ENCODE assay signal across 8 cellular contexts in genomic region chr18:63970803-63971191, GRCh38. TPM values are rescaled to one million over a fixed set of nuclear protein-coding genes. Genes with fewer than 3 reads are reported as not detected.
DNase-seq lines count a peak whose midpoint lies in the region; ATAC-seq and TF ChIP-seq lines count a peak whose summit lies in the region.

No MANE protein-coding gene starts in this region.

- H3K27me3 Mint-ChIP-seq in CD4-positive, CD25-positive, alpha-beta regulatory T cell = no peaks in the 10 kb centered on the region
- peaks cover 0 to 5% of the 10 kb centered on the region in 2 donors for H3K27me3 Mint-ChIP-seq in effector memory CD8-positive, alpha-beta T cell

- H3K36me3 ChIP-seq in CD4-positive, CD25-positive, alpha-beta regulatory T cell (ENCODE audit: control insufficient read depth, insufficient read depth, low read length) = no peaks in the 10 kb centered on the region
- no peaks in the 10 kb centered on the region for H3K36me3 ChIP-seq in Panc1 (ENCODE audit: control insufficient read depth, insufficient read depth, low read length)
- no peaks in the 10 kb centered on the region for H3K36me3 ChIP-seq in vagina

- no peaks in the 10 kb centered on the region for H3K9me3 Mint-ChIP-seq in CD4-positive, CD25-positive, alpha-beta regulatory T cell
- no peaks in the 10 kb centered on the region for H3K9me3 Mint-ChIP-seq in effector memory CD8-positive, alpha-beta T cell

- no peaks in the 10 kb centered on the region for H3K9me3 ChIP-seq in CD4-positive, CD25-positive, alpha-beta regulatory T cell (ENCODE audit: control insufficient read depth in 2 of 2, low read length in 2 of 2)
- no peaks in the 10 kb centered on the region for H3K9me3 ChIP-seq in Panc1 (ENCODE audit: control insufficient read depth, insufficient read depth, low read depth, low read length)
- H3K9me3 ChIP-seq in vagina = no peaks in the 10 kb centered on the region

- no peak for ATAC-seq in CD4-positive, CD25-positive, alpha-beta regulatory T cell (ENCODE audit: low read depth in 2 of 2)
- ATAC-seq in GM21786 (IDR thresholded peaks at IDR 0.05; ENCODE audit: unreplicated experiment) (peak; percentile 1), Panc1 (peak; percentile 82), GM19035 (IDR thresholded peaks at IDR 0.05; ENCODE audit: unreplicated experiment) (no peak)
- ATAC-seq in effector memory CD8-positive, alpha-beta T cell (replicated peaks) = no peak

- no peak for TF ChIP-seq CTCF in Panc1 (IDR thresholded peaks at IDR 0.05)
- TF ChIP-seq CTCF in vagina (IDR thresholded peaks at IDR 0.05) = no peak

- no peaks in the 10 kb centered on the region for H3K36me3 Mint-ChIP-seq in CD4-positive, CD25-positive, alpha-beta regulatory T cell
- H3K36me3 Mint-ChIP-seq in effector memory CD8-positive, alpha-beta T cell (ENCODE audit: insufficient read depth) = peaks cover 4% of the 10 kb centered on the region

- CTCF ChIA-PET in Panc1 (lab: Charles Lee) = interaction anchor here (0.5 kb wide), 1 partner anchor 955 kb away, joined by 3 read pairs; no protein-coding TSS in a partner anchor

- peaks cover 10% of the 10 kb centered on the region for H3K4me1 ChIP-seq in CD4-positive, CD25-positive, alpha-beta regulatory T cell (ENCODE audit: control insufficient read depth, insufficient read depth, low read length, poor library complexity, severe bottlenecking)
- H3K4me1 ChIP-seq in Panc1 (ENCODE audit: control insufficient read depth, insufficient read depth, low read length) (no peaks in the 10 kb centered on the region; the same call in 1 of the 2 replicates), vagina (peaks cover 13% of the 10 kb centered on the region)

- peak overlapping the region; percentile 89 for H3K27ac ChIP-seq in CD4-positive, CD25-positive, alpha-beta regulatory T cell (ENCODE audit: insufficient read depth, low read length, poor library complexity, severe bottlenecking)
- H3K27ac ChIP-seq in Panc1 (ENCODE audit: low read length) = peak overlapping the region; percentile 65
- H3K27ac ChIP-seq in vagina = peak overlapping the region; percentile 94

- peaks cover 1% of the 10 kb centered on the region for H3K27me3 ChIP-seq in CD4-positive, CD25-positive, alpha-beta regulatory T cell (ENCODE audit: control insufficient read depth, insufficient read depth, low read length)
- H3K27me3 ChIP-seq in Panc1 (ENCODE audit: control insufficient read depth, insufficient read depth, low read length) (no peaks in the 10 kb centered on the region), vagina (no peaks in the 10 kb centered on the region)

- in situ Hi-C loops in Panc1 (cut with HindIII; ENCODE audit: low pct_unique_long_range_greater_than_20kb, low sequenced_read_pairs) = no loop called here

- H3K4me1 Mint-ChIP-seq in CD4-positive, CD25-positive, alpha-beta regulatory T cell = peaks cover 13 to 42% (median 25%) of the 10 kb centered on the region in 4 donors
- peaks cover 20 to 38% of the 10 kb centered on the region in 2 donors for H3K4me1 Mint-ChIP-seq in effector memory CD8-positive, alpha-beta T cell (ENCODE audit: low read depth in 2 of 2)

- peak overlapping the region; percentile 94 to 99 (median 96) for H3K4me3 Mint-ChIP-seq in CD4-positive, CD25-positive, alpha-beta regulatory T cell
- H3K4me3 Mint-ChIP-seq in effector memory CD8-positive, alpha-beta T cell = peak overlapping the region; percentile 97 to 100

- H3K27ac Mint-ChIP-seq in CD4-positive, CD25-positive, alpha-beta regulatory T cell = peak overlapping the region; percentile 93 to 97 (median 97)
- peak overlapping the region; percentile 95 to 99 for H3K27ac Mint-ChIP-seq in effector memory CD8-positive, alpha-beta T cell

- no peak for TF ChIP-seq POLR2A in vagina (IDR thresholded peaks at IDR 0.05)

- peak overlapping the region; percentile 80 for H3K4me3 ChIP-seq in CD4-positive, CD25-positive, alpha-beta regulatory T cell (ENCODE audit: low read depth, low read length)
- H3K4me3 ChIP-seq in Panc1 (ENCODE audit: low read depth in 2 of 2, low read length in 2 of 2) (peak overlapping the region; percentile 69 to 70), vagina (peak overlapping the region; percentile 63 to 77)

- BruUV-seq in Panc1 (replicated peaks; lab: Mats Ljungman, UMichigan) = no TSS peak

- intact Hi-C loops in Panc1 (cut with micrococcal nuclease; ENCODE audit: unreplicated experiment) (no loop called here), vagina (cut with DNase I) (no loop called here)

- DNase-seq in CD4-positive, CD25-positive, alpha-beta regulatory T cell = no peak
- DNase-seq in Panc1 (ENCODE audit: low read depth, low spot score) (no peak), midbrain (lab: John Stamatoyannopoulos, UW) (peak; percentile 49), vagina (ENCODE audit: extremely low spot score in 2 of 2) (no peak), NCI-H2029 (lab: John Stamatoyannopoulos, UW) (no peak)
- no peak for DNase-seq in effector memory CD8-positive, alpha-beta T cell

- POLR2A ChIA-PET in Panc1 (lab: Charles Lee) = no interaction called here

RNA-seq across cellular contexts. Expression of gene SERPINB8, which starts 0.9 kb away (rescaled TPM):
- total RNA-seq in CD4-positive, CD25-positive, alpha-beta regulatory T cell = 13.5 TPM
- 10 to 100 TPM; 14.1 to 29.4 (median 15.4) TPM for polyA plus RNA-seq in CD4-positive, CD25-positive, alpha-beta regulatory T cell
- 2.0 TPM for total RNA-seq in Panc1 (2021; ENCODE audit: unreplicated experiment)
- polyA plus RNA-seq in Panc1 (2012; ENCODE audit: insufficient read length) = 0.64 TPM
- 18.7 TPM for total RNA-seq in vagina

RNA-seq across cellular contexts. Expression of gene HMSD, which starts 21.7 kb away (rescaled TPM):
- not detected for total RNA-seq in CD4-positive, CD25-positive, alpha-beta regulatory T cell
- polyA plus RNA-seq in CD4-positive, CD25-positive, alpha-beta regulatory T cell = not detected
- 1.3 TPM for total RNA-seq in Panc1 (2021; ENCODE audit: unreplicated experiment)
- polyA plus RNA-seq in Panc1 (2012; ENCODE audit: insufficient read length) = 0.17 TPM
- not detected for total RNA-seq in vagina

Comparison
In these comparisons a context has a peak if more than half of its experiments do, and no peak if none do; other contexts are left out.
1. ATAC-seq: peak in GM21786 (single experiment) and Panc1 (single experiment); none in CD4-positive, CD25-positive, alpha-beta regulatory T cell (0 of 2), effector memory CD8-positive, alpha-beta T cell (single experiment) and GM19035 (single experiment).
2. Peak in every context shown above with its lines, with median percentiles within 50 percentile points of each other: H3K27ac ChIP-seq and H3K4me3 ChIP-seq.